ENCODE assay signal across 8 cellular contexts in genomic region chrX:70433848-70434351, GRCh38. TPM values are rescaled to one million over a fixed set of nuclear protein-coding genes. Genes with fewer than 3 reads are reported as not detected.
A peak's percentile ranks its signal among the peaks of the same experiment; 100 is the strongest.
DNase-seq lines count a peak whose midpoint lies in the region; ATAC-seq and TF ChIP-seq lines count a peak whose summit lies in the region.

No MANE protein-coding gene starts in this region.

- POLR2A ChIA-PET in A673 (lab: Charles Lee; ENCODE audit: low non-redundant PET): no interaction called here

- H3K27me3 ChIP-seq in A673 (replicated peaks; ENCODE audit: insufficient read depth, low read depth, low read length, poor library complexity) (no peaks in the 10 kb centered on the region), right lobe of liver (no peaks in the 10 kb centered on the region)

- H3K4me3 ChIP-seq in A673 (ENCODE audit: low read depth, low read length, poor library complexity, severe bottlenecking): peak overlapping the region; percentile 64
- H3K4me3 ChIP-seq in coronary artery: peak overlapping the region; percentile 76
- H3K4me3 ChIP-seq in right lobe of liver: peak overlapping the region; percentile 45 to 60 (median 58)

- ATAC-seq in GM18520 (IDR thresholded peaks at IDR 0.05; ENCODE audit: unreplicated experiment) (peak; percentile 63), HG03064 (IDR thresholded peaks at IDR 0.05; ENCODE audit: low read depth, unreplicated experiment) (peak; percentile 59), right lobe of liver (peak; percentile 83 to 92 (median 90))

- TF ChIP-seq CTCF in A673 (conservative IDR thresholded peaks at IDR 0.05; ENCODE audit: low read depth, low read length): peak; percentile 72
- TF ChIP-seq CTCF in coronary artery (IDR thresholded peaks at IDR 0.05): peak; percentile 48
- TF ChIP-seq CTCF in right lobe of liver (IDR thresholded peaks at IDR 0.05): peak; percentile 62 to 76 (median 74)

- H3K4me1 ChIP-seq in A673 (ENCODE audit: insufficient read depth, low read length, poor library complexity, severe bottlenecking): no peaks in the 10 kb centered on the region
- H3K4me1 ChIP-seq in right lobe of liver: no peaks in the 10 kb centered on the region

- 39% methylated on average over 20 of the region's 37 CpGs for WGBS in right lobe of liver (ENCODE audit: insufficient coverage, low coverage, low lambda C conversion rate, missing lambda C conversion rate)

- peak; percentile 17 for TF ChIP-seq POLR2A in right lobe of liver (IDR thresholded peaks at IDR 0.05)

- peak; percentile 57 for DNase-seq in A673 (ENCODE audit: low spot score)
- peak; percentile 60 for DNase-seq in NCI-H460 (ENCODE audit: extremely low read depth, low read depth)
- DNase-seq in activated CD4-positive, alpha-beta T cell treated with anti-CD3 and anti-CD28 coated beads for 48 hours: peak; percentile 81
- DNase-seq in coronary artery (ENCODE audit: low spot score): no peak
- peak; percentile 67 to 81 (median 75) for DNase-seq in right lobe of liver
- DNase-seq in stimulated activated CD4-positive, alpha-beta T cell treated with anti-CD3 and anti-CD28 coated beads, TNF-alpha, amount 100 ng/mL, for 4 hours (ENCODE audit: low read depth in 3 of 3): peak; percentile 51 to 60 (median 54)

- intact Hi-C loops in A673 (cut with micrococcal nuclease; ENCODE audit: unreplicated experiment): no loop called here
- intact Hi-C loops in right lobe of liver (cut with DNase I): no loop called here

- no peaks in the 10 kb centered on the region for H3K36me3 ChIP-seq in A673 (ENCODE audit: insufficient read depth, low read length, poor library complexity, severe bottlenecking)
- H3K36me3 ChIP-seq in right lobe of liver: no peaks in the 10 kb centered on the region

- CTCF ChIA-PET in A673 (lab: Charles Lee): interaction anchor here (0.6 to 0.8 kb wide), 2 partner anchors 9 to 20 kb away, joined by 3 to 9 read pairs; no protein-coding TSS in a partner anchor

- H3K9me3 ChIP-seq in A673 (ENCODE audit: low read depth, low read length, poor library complexity, severe bottlenecking) (no peaks in the 10 kb centered on the region), right lobe of liver (no peaks in the 10 kb centered on the region)

- peak overlapping the region; percentile 63 for H3K27ac ChIP-seq in A673 (ENCODE audit: low read depth, low read length, poor library complexity, severe bottlenecking)
- peak overlapping the region; percentile 72 to 93 for H3K27ac ChIP-seq in coronary artery
- H3K27ac ChIP-seq in right lobe of liver: peak overlapping the region in 2 of 3 donors; percentile 38 to 52

- BruUV-seq in A673 (replicated peaks; lab: Mats Ljungman, UMichigan): no TSS peak

RNA-seq across cellular contexts. Expression of gene DLG3, which starts 10.7 kb away (rescaled TPM):
- total RNA-seq in A673 (2021) (32.8 and 34.0 TPM in 2 replicates), right lobe of liver (1 to 10 TPM in 3 of 6 experiments, under 1 TPM in 3; 0.37 to 2.1 (median 1.1) TPM)
- total RNA-seq in NCI-H460 (2014; rRNA removed; shearing (Covaris generic)): 21.3 and 24.6 TPM in 2 replicates
- polyA plus RNA-seq in NCI-H460 (2014; cell fraction: nucleus; rRNA removed): 13.5 and 17.2 TPM in 2 replicates

RNA-seq across cellular contexts. Expression of gene GDPD2, which starts 10.8 kb away (rescaled TPM):
- total RNA-seq in A673 (2021): 0.68 and 0.84 TPM in 2 replicates
- not detected in 2 replicates for total RNA-seq in NCI-H460 (2014; rRNA removed; shearing (Covaris generic))
- not detected in 2 replicates for polyA plus RNA-seq in NCI-H460 (2014; cell fraction: nucleus; rRNA removed)
- not detected for total RNA-seq in right lobe of liver
